1 cellular context compared by ENCODE assay signal in the genomic region with DNA sequence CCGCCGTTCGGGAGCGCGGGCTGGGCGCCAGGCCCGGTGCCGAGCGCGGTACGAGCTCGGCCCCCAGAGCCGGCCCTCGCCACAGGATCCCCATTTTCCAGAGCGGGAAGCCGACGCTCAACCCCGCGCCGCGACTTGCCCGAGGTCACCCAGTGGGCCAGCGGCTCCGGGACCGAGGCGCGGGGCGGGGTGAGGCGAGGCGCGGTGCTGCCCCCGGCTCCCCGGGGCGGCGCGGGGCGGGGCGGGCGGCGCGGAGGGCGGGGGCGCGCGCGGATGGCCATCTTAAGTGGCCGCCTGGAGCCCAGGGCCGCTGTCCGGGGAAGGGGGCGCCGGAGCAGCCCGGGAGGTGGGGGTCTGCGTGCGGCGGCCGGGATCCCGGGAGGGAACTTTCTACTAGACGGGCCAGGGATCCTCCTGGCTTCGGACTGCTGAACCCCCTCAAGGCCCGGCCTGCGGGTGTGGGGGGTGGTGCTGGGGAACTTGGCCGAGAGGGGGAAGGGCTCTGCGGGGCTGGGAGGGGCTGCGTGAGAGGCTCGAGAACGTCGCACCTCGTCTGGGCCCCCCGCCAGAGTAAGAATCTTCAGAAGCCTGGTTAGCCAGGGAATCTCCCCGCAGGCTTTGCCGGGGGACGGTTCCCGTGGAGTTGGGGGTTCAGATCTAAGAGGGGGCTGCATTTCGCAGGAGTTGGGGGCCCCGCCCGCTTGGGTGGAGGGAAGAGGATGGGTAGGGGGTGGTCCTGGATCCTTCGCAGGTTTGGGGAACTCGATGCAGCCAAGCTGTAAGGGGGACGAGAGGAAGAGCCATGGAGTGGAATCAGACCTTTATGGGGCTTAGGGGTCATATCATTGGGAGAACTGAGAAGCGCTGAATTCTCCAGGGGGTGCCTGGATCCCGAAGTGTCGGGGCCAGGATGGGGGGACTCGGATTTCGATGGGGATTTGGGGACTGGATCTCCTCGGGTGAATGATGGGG.
A peak's percentile ranks its signal among the peaks of the same experiment; 100 is the strongest.
TF ChIP-seq lines count a peak whose summit lies in the region.

No MANE protein-coding gene starts in this region.

TF ChIP-seq in endothelial cell of umbilical vein, 7 proteins besides CTCF, POLR2A, EP300 and RAD21:
- TF ChIP-seq GATA2 (IDR thresholded peaks at IDR 0.05; ENCODE audit: insufficient read depth, insufficient read length, low read depth, low read length): no peak
- no peak for TF ChIP-seq MYC (IDR thresholded peaks at IDR 0.05; ENCODE audit: low read depth, low read length)
- no peak for TF ChIP-seq JUN (IDR thresholded peaks at IDR 0.05; ENCODE audit: borderline replicate concordance, insufficient read depth, insufficient read length, low read depth)
- peak; percentile 24 for TF ChIP-seq POLR2AphosphoS5 (IDR thresholded peaks at IDR 0.05; ENCODE audit: insufficient read depth, low read depth, low read length)
